9 cellular contexts compared by ENCODE assay signal in the genomic region with DNA sequence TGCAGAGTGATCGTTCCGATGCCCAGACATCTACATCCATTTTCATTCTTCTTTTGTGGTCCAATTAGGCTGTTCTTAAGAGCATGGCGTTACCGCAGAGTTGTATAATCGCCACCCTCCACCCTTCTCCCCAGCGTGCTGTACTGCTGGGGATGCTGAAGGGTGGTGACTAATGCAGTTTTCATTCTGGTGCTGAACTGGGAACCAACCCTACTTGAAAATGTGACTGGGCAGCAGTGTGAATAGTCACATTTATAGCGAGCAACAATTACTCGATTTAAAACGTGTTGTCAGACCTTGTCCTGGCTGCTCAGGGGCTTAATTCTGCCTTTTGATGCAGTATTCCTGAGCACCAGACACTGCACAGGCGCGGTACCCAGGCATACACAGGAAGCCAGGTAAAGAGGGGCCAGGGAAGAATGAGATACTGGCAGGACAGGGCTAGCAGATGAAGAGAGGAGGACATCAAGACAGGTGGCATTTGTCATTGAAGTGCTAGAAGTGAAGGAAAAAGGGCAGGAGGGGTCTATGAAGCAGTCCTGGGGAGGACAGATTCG. TPM values are rescaled to one million over a fixed set of nuclear protein-coding genes. Genes with fewer than 3 reads are reported as not detected.
DNase-seq lines count a peak whose midpoint lies in the region; ATAC-seq and TF ChIP-seq lines count a peak whose summit lies in the region.
"Had no signal": no experiment of that assay in that cellular context is flagged by ENCODE, and none has a peak within 500 bp of the region (broad histone marks: within the 10 kb centered on the region; RNA-seq: fewer than 3 reads in every experiment).

No MANE protein-coding gene starts in this region.

- H3K27ac ChIP-seq in angular gyrus (ENCODE audit: low read depth, low read length) (peak overlapping the region; percentile 98), skeletal muscle tissue (ENCODE audit: low read depth, low read length) (peak overlapping the region; percentile 95)

- DNase-seq in GM03348 (ENCODE audit: low spot score) (peak; percentile 88), 8988T (no peak), GM13976 (ENCODE audit: low spot score) (no peak)

- peaks cover 26% of the 10 kb centered on the region for H3K4me1 ChIP-seq in Loucy (ENCODE audit: insufficient read depth, low read length, poor library complexity, severe bottlenecking)
- peaks cover 8% of the 10 kb centered on the region for H3K4me1 ChIP-seq in iPS-15b (ENCODE audit: control insufficient read depth, insufficient read depth, low read length)
- H3K4me1 ChIP-seq in skeletal muscle tissue (ENCODE audit: control insufficient read depth in 3 of 3, insufficient read depth in 3 of 3, low read length in 3 of 3), result peaks cover 22 to 37% (median 24%) of the 10 kb centered on the region in 3 donors

- no peaks in the 10 kb centered on the region for H3K9me3 ChIP-seq in Loucy (ENCODE audit: insufficient read depth, low read depth, low read length)
- H3K9me3 ChIP-seq in iPS-15b (ENCODE audit: control insufficient read depth, insufficient read depth, low read length), result no peaks in the 10 kb centered on the region
- H3K9me3 ChIP-seq in skeletal muscle tissue (ENCODE audit: control insufficient read depth in 3 of 3, low read length in 3 of 3), result no peaks in the 10 kb centered on the region

- H3K9ac ChIP-seq in Loucy (ENCODE audit: low read depth, low read length, poor library complexity, severe bottlenecking) (peak overlapping the region; percentile 87), iPS-15b (ENCODE audit: low read depth, low read length) (peak overlapping the region; percentile 66), skeletal muscle tissue (ENCODE audit: low read depth in 1 of 3, low read length in 3 of 3) (peak overlapping the region; percentile 78 to 95 (median 93))

- ATAC-seq in GM21723 (IDR thresholded peaks at IDR 0.05; ENCODE audit: unreplicated experiment), result peak; percentile 19

- H3K9me2 ChIP-seq in Loucy (replicated peaks; ENCODE audit: low read depth, low read length), result no peaks in the 10 kb centered on the region

- peak overlapping the region; percentile 94 for H3K4me2 ChIP-seq in Loucy (ENCODE audit: low read depth, low read length, poor library complexity, severe bottlenecking)

- peaks cover 21% of the 10 kb centered on the region for H4K20me1 ChIP-seq in Loucy (ENCODE audit: insufficient read depth, low read length, poor library complexity, severe bottlenecking)

- H3K4me3 ChIP-seq in Loucy (ENCODE audit: low read length, poor library complexity, severe bottlenecking) (peak overlapping the region; percentile 85), iPS-15b (ENCODE audit: low read depth, low read length) (peak overlapping the region; percentile 95), skeletal muscle tissue (ENCODE audit: low read length in 3 of 3) (peak overlapping the region; percentile 71 to 88 (median 81))

- in situ Hi-C loops in GM13976 (cut with MboI; ENCODE audit: low sequenced_read_pairs, unreplicated experiment), result no loop called here

- peak overlapping the region; percentile 99 for H2AFZ ChIP-seq in Loucy (ENCODE audit: low read length)

- H3K36me3 ChIP-seq in Loucy (ENCODE audit: insufficient read depth, low read length) (peaks cover 2% of the 10 kb centered on the region; the same call in 1 of the 2 replicates), iPS-15b (ENCODE audit: control insufficient read depth, insufficient read depth, low read length) (no peaks in the 10 kb centered on the region), skeletal muscle tissue (ENCODE audit: control insufficient read depth in 3 of 3, insufficient read depth in 3 of 3, low read length in 3 of 3) (peaks cover 0 to 5% (median 3%) of the 10 kb centered on the region in 3 donors)

- H3K27me3 ChIP-seq in Loucy (ENCODE audit: insufficient read depth, low read length, poor library complexity, severe bottlenecking), result no peaks in the 10 kb centered on the region
- H3K27me3 ChIP-seq in iPS-15b (ENCODE audit: control insufficient read depth, insufficient read depth, low read length), result peaks cover 4% of the 10 kb centered on the region
- H3K27me3 ChIP-seq in skeletal muscle tissue (ENCODE audit: control insufficient read depth in 3 of 3, insufficient read depth in 3 of 3, low read length in 3 of 3), result no peaks in the 10 kb centered on the region

- H3F3A ChIP-seq in Loucy (ENCODE audit: low read depth), result no peaks in the 10 kb centered on the region

- H3K79me2 ChIP-seq in Loucy (ENCODE audit: insufficient read depth, low read length), result peaks cover 35% of the 10 kb centered on the region

- TF ChIP-seq CTCF in Loucy (conservative IDR thresholded peaks at IDR 0.05; ENCODE audit: low read length) (no peak), GM13976 (IDR thresholded peaks at IDR 0.05; ENCODE audit: borderline replicate concordance, control extremely low read depth, extremely low read depth, insufficient read depth, missing control alignments) (no peak)

RNA-seq across cellular contexts. Expression of gene ISCA1, which starts 0.7 kb away (rescaled TPM):
- total RNA-seq in skeletal muscle tissue, result 30.3 TPM

RNA-seq across cellular contexts. Expression of gene C9orf153, which starts 23.6 kb away (rescaled TPM):
- total RNA-seq in skeletal muscle tissue, result 1.6 TPM
- total RNA-seq: frontal cortex had no signal
